ENCODE assay signal across 8 cellular contexts in the genomic region with DNA sequence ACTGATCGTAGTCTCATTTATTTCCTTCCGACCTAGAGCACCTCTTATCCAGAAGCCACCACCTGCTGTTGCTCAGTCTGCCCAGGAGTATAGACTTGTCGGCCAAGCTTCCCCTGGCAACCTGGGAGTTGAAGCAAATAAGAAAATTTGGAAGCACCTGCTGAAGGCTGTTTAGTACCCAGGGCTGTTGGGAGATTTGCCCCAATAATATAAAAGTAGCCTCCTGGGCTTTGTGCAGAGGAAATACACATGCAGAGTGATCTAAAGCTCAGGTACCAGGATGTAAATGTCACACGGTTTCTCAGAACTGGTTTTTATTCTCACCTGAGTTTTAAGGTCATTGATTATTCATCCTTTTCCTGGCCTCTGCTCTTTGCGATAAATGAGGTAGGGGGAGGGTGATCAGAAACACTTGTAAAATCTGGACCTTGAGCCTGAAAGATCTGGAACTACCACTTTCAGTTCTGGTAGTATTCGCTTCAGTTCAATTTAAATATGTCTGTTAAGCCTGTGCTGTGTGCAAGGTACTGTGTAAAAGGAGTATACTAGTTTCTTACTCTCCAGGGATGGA. TPM values are rescaled to one million over a fixed set of nuclear protein-coding genes. Genes with fewer than 3 reads are reported as not detected.
A peak's percentile ranks its signal among the peaks of the same experiment; 100 is the strongest.
DNase-seq lines count a peak whose midpoint lies in the region; ATAC-seq, FAIRE-seq and TF ChIP-seq lines count a peak whose summit lies in the region.

No MANE protein-coding gene starts in this region.

- intact Hi-C loops in CD8-positive, alpha-beta T cell (cut with DNase I, micrococcal nuclease), result loop anchor here (1.0 to 5.0 kb wide), 14 partner anchors 65 to 522 kb away; a partner anchor contains a TSS

- peak overlapping the region; percentile 96 for H3K27ac ChIP-seq in CD8-positive, alpha-beta T cell (ENCODE audit: low read depth, low read length)
- H3K27ac ChIP-seq in effector memory CD4-positive, alpha-beta T cell (ENCODE audit: insufficient read depth, low read length, poor library complexity, severe bottlenecking), result peak overlapping the region; percentile 89

- TF ChIP-seq POLR2A in H54 (IDR thresholded peaks at IDR 0.05; ENCODE audit: low read depth, low read length), result no peak

- H3K9me3 Mint-ChIP-seq in CD8-positive, alpha-beta T cell, result no peaks in the 10 kb centered on the region
- no peaks in the 10 kb centered on the region for H3K9me3 Mint-ChIP-seq in neural crest cell

- no peaks in the 10 kb centered on the region for H3K27me3 Mint-ChIP-seq in CD8-positive, alpha-beta T cell (ENCODE audit: low read depth)
- peaks cover 34% of the 10 kb centered on the region for H3K27me3 Mint-ChIP-seq in neural crest cell (ENCODE audit: low read depth)

- H3K4me1 Mint-ChIP-seq in CD8-positive, alpha-beta T cell (ENCODE audit: low read depth), result peaks cover 48% of the 10 kb centered on the region
- peaks cover 41% of the 10 kb centered on the region for H3K4me1 Mint-ChIP-seq in neural crest cell

- H3K4me3 ChIP-seq in CD8-positive, alpha-beta T cell (ENCODE audit: low read depth, low read length), result peak overlapping the region; percentile 96
- peak overlapping the region; percentile 89 for H3K4me3 ChIP-seq in Loucy (ENCODE audit: low read length, poor library complexity, severe bottlenecking)
- peak overlapping the region; percentile 77 for H3K4me3 ChIP-seq in effector memory CD4-positive, alpha-beta T cell (ENCODE audit: insufficient read depth, low read depth, low read length, poor library complexity, severe bottlenecking)

- no peaks in the 10 kb centered on the region for H3F3A ChIP-seq in Loucy (ENCODE audit: low read depth)

- CTCF ChIA-PET in CD8-positive, alpha-beta T cell (lab: Charles Lee), result interaction anchor here (1.0 to 1.9 kb wide), 3 partner anchors 10 to 448 kb away, joined by 3 to 5 read pairs (median 3); no protein-coding TSS in a partner anchor

- peaks cover 41% of the 10 kb centered on the region for H3K79me2 ChIP-seq in Loucy (ENCODE audit: insufficient read depth, low read length)

- POLR2A ChIA-PET in CD8-positive, alpha-beta T cell (lab: Charles Lee), result interaction anchor here (0.6 to 3.8 kb wide), 4 partner anchors 8 to 449 kb away, joined by 3 to 17 read pairs (median 4); no protein-coding TSS in a partner anchor

- H3K27ac Mint-ChIP-seq in CD8-positive, alpha-beta T cell, result peak overlapping the region; percentile 99
- peak overlapping the region; percentile 100 for H3K27ac Mint-ChIP-seq in neural crest cell (ENCODE audit: unreplicated experiment)

- H3K27me3 ChIP-seq in CD8-positive, alpha-beta T cell (ENCODE audit: insufficient read depth, low read length), result no peaks in the 10 kb centered on the region
- H3K27me3 ChIP-seq in Loucy (ENCODE audit: insufficient read depth, low read length, poor library complexity, severe bottlenecking), result no peaks in the 10 kb centered on the region
- H3K27me3 ChIP-seq in effector memory CD4-positive, alpha-beta T cell (replicated peaks; ENCODE audit: control insufficient read depth, insufficient read depth, low read length, poor library complexity, severe bottlenecking), result no peaks in the 10 kb centered on the region

- no peak for FAIRE-seq in H54 (lab: Jason Lieb, UNC)

- H3K36me3 Mint-ChIP-seq in CD8-positive, alpha-beta T cell, result peaks cover 17% of the 10 kb centered on the region
- H3K36me3 Mint-ChIP-seq in neural crest cell (ENCODE audit: low read depth), result no peaks in the 10 kb centered on the region

- H3K4me2 ChIP-seq in Loucy (ENCODE audit: low read depth, low read length, poor library complexity, severe bottlenecking), result peak overlapping the region; percentile 98

- ATAC-seq in CD8-positive, alpha-beta T cell, result peak; percentile 0
- ATAC-seq in HG02840 (IDR thresholded peaks at IDR 0.05; ENCODE audit: low FRiP score, unreplicated experiment), result no peak

- peaks cover 33% of the 10 kb centered on the region for H3K4me1 ChIP-seq in CD8-positive, alpha-beta T cell (ENCODE audit: insufficient read depth, low read length)
- peaks cover 31% of the 10 kb centered on the region for H3K4me1 ChIP-seq in Loucy (ENCODE audit: insufficient read depth, low read length, poor library complexity, severe bottlenecking)
- H3K4me1 ChIP-seq in effector memory CD4-positive, alpha-beta T cell (ENCODE audit: control insufficient read depth, insufficient read depth, low read length, poor library complexity, severe bottlenecking), result peaks cover 9% of the 10 kb centered on the region

- peak overlapping the region; percentile 91 for H2AFZ ChIP-seq in Loucy (ENCODE audit: low read length)

- DNase-seq in CD8-positive, alpha-beta T cell, result no peak
- no peak for DNase-seq in effector memory CD4-positive, alpha-beta T cell
- DNase-seq in neural crest cell (ENCODE audit: low read depth, low spot score) (no peak), UCSD-AML1 (lab: John Stamatoyannopoulos, UW; ENCODE audit: unreplicated experiment) (no peak), H54 (ENCODE audit: insufficient read length, low spot score) (no peak), ureter (ENCODE audit: low spot score) (no peak)

- H3K36me3 ChIP-seq in CD8-positive, alpha-beta T cell (ENCODE audit: insufficient read depth, low read length), result no peaks in the 10 kb centered on the region
- no peaks in the 10 kb centered on the region for H3K36me3 ChIP-seq in Loucy (ENCODE audit: insufficient read depth, low read length)
- no peaks in the 10 kb centered on the region for H3K36me3 ChIP-seq in effector memory CD4-positive, alpha-beta T cell (ENCODE audit: control insufficient read depth, insufficient read depth, low read length)

- peak overlapping the region; percentile 91 for H3K9ac ChIP-seq in Loucy (ENCODE audit: low read depth, low read length, poor library complexity, severe bottlenecking)

- H4K20me1 ChIP-seq in Loucy (ENCODE audit: insufficient read depth, low read length, poor library complexity, severe bottlenecking), result peaks cover 35% of the 10 kb centered on the region

- H3K9me3 ChIP-seq in CD8-positive, alpha-beta T cell (ENCODE audit: low read length), result no peaks in the 10 kb centered on the region
- no peaks in the 10 kb centered on the region for H3K9me3 ChIP-seq in Loucy (ENCODE audit: insufficient read depth, low read depth, low read length)
- H3K9me3 ChIP-seq in effector memory CD4-positive, alpha-beta T cell (ENCODE audit: control insufficient read depth, low read length), result no peaks in the 10 kb centered on the region

- peak overlapping the region; percentile 86 for H3K4me3 Mint-ChIP-seq in CD8-positive, alpha-beta T cell
- peak overlapping the region; percentile 97 for H3K4me3 Mint-ChIP-seq in neural crest cell

- H3K9me2 ChIP-seq in Loucy (replicated peaks; ENCODE audit: low read depth, low read length), result no peaks in the 10 kb centered on the region

- no peak for TF ChIP-seq CTCF in CD8-positive, alpha-beta T cell (IDR thresholded peaks at IDR 0.05)
- TF ChIP-seq CTCF in Loucy (conservative IDR thresholded peaks at IDR 0.05; ENCODE audit: low read length) (no peak; the same call in 1 of the 2 replicates), neural crest cell (conservative IDR thresholded peaks at IDR 0.05) (no peak)

RNA-seq across cellular contexts. Expression of a gene that starts 0.8 kb away (rescaled TPM):
- total RNA-seq in CD8-positive, alpha-beta T cell, result 10 to 100 TPM; 56.9 to 60.8 TPM
- total RNA-seq in neural crest cell (94.4 and 98.9 TPM in 2 replicates), ureter (89.9 TPM)
